14 cellular contexts compared by ENCODE assay signal in the genomic region with DNA sequence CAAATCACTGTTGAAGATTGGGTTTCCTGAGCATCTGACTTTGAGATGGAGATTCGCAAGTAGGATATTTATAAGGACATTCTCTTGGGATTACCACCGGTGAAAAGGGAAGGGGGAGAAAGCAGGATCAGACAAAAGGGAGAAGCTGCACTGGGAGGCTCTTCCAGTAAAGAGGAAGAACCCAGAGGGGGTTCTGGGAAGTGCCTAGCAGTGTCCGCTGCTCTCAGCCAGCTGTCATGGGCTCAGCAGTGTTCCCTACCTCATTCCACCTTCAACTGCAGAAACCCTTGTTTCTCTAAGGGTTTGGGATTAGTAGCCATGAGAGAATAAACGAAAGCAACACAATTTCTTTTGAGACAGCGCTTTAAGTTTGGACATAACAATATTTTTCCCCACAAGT.
A peak's percentile ranks its signal among the peaks of the same experiment; 100 is the strongest.
DNase-seq lines count a peak whose midpoint lies in the region; ATAC-seq and TF ChIP-seq lines count a peak whose summit lies in the region.
"Had no signal": no experiment of that assay in that cellular context is flagged by ENCODE, and none has a peak within 500 bp of the region (broad histone marks: within the 10 kb centered on the region; RNA-seq: fewer than 3 reads in every experiment).

No MANE protein-coding gene starts in this region.

- H3K4me1 ChIP-seq in right atrium auricular region, result no peaks in the 10 kb centered on the region

- H3K27ac ChIP-seq in right atrium auricular region (no peak overlapping the region), dorsolateral prefrontal cortex (no peak overlapping the region)
- H3K27ac ChIP-seq: BLaER1 treated with 17β-estradiol and CSF1 and Interleukin-3, amounts not matched to agents 10 nM and 100 nM had no signal

- peak; percentile 59 for ATAC-seq in Right ventricle myocardium superior (ENCODE audit: poor library complexity)
- ATAC-seq in HG02678 (IDR thresholded peaks at IDR 0.05; ENCODE audit: unreplicated experiment), result no peak
- ATAC-seq in HG03342 (IDR thresholded peaks at IDR 0.05; ENCODE audit: unreplicated experiment), result no peak
- ATAC-seq: GM12878, HCT116 had no signal

- DNase-seq in Right ventricle myocardium superior (no peak), right atrium auricular region (ENCODE audit: low spot score) (no peak), CD1c-positive myeloid dendritic cell (ENCODE audit: extremely low spot score) (peak; percentile 58), MV-4-11 (lab: John Stamatoyannopoulos, UW) (peak; percentile 11), medulla oblongata (ENCODE audit: extremely low spot score) (peak; percentile 10), dorsolateral prefrontal cortex (no peak)
- DNase-seq: ACHN; CD4-positive, alpha-beta memory T cell; DMS79 had no signal

- H3K9me3 ChIP-seq in right atrium auricular region, result no peaks in the 10 kb centered on the region
- H3K9me3 ChIP-seq: BLaER1 treated with 17β-estradiol and CSF1 and Interleukin-3, amounts not matched to agents 10 nM and 100 nM had no signal

- H3K4me3 ChIP-seq in right atrium auricular region (no peak overlapping the region), dorsolateral prefrontal cortex (no peak overlapping the region)
- H3K4me3 ChIP-seq: BLaER1 treated with 17β-estradiol and CSF1 and Interleukin-3, amounts not matched to agents 10 nM and 100 nM; GM12878 had no signal

- intact Hi-C loops in Right ventricle myocardium superior (cut with DNase I), result no loop called here
- intact Hi-C loops in dorsolateral prefrontal cortex (cut with DNase I), result no loop called here

- H3K27me3 ChIP-seq in right atrium auricular region, result no peaks in the 10 kb centered on the region
- no peaks in the 10 kb centered on the region for H3K27me3 ChIP-seq in dorsolateral prefrontal cortex
- H3K27me3 ChIP-seq: BLaER1 treated with 17β-estradiol and CSF1 and Interleukin-3, amounts not matched to agents 10 nM and 100 nM had no signal

- no peak for TF ChIP-seq CTCF in right atrium auricular region (IDR thresholded peaks at IDR 0.05)
- TF ChIP-seq CTCF in dorsolateral prefrontal cortex (IDR thresholded peaks at IDR 0.05 in 54 of 56, conservative IDR thresholded peaks at IDR 0.05 in 2 of 56; ENCODE audit: low read depth in 1 of 56, partially characterized antibody in 56 of 56), result no peak

- H3K36me3 ChIP-seq in right atrium auricular region, result no peaks in the 10 kb centered on the region
- H3K36me3 ChIP-seq: BLaER1 treated with 17β-estradiol and CSF1 and Interleukin-3, amounts not matched to agents 10 nM and 100 nM had no signal

Comparison
In these comparisons a context has a peak if more than half of its experiments do, and no peak if none do; other contexts are left out.
1. DNase-seq: peak in CD1c-positive myeloid dendritic cell (single experiment), MV-4-11 (single experiment) and medulla oblongata (single experiment); none in Right ventricle myocardium superior (single experiment), right atrium auricular region (single experiment) and dorsolateral prefrontal cortex (0 of 10).